In genomic region chr20:34562643-34563042, GRCh38 we compare ENCODE assay signal across 8 cellular contexts. TPM values are rescaled to one million over a fixed set of nuclear protein-coding genes. Genes with fewer than 3 reads are reported as not detected.
DNase-seq lines count a peak whose midpoint lies in the region; ATAC-seq, FAIRE-seq and TF ChIP-seq lines count a peak whose summit lies in the region.

No MANE protein-coding gene starts in this region.

- H3K4me1 Mint-ChIP-seq in astrocyte (ENCODE audit: low read depth, unreplicated experiment) (peaks cover 5% of the 10 kb centered on the region), neural crest cell (peaks cover 36% of the 10 kb centered on the region)

- H3K9me3 Mint-ChIP-seq in astrocyte (ENCODE audit: unreplicated experiment) = no peaks in the 10 kb centered on the region
- no peaks in the 10 kb centered on the region for H3K9me3 Mint-ChIP-seq in neural crest cell

- no peaks in the 10 kb centered on the region for H3K27me3 ChIP-seq in astrocyte (ENCODE audit: insufficient read depth, low read length)

- peaks cover 5% of the 10 kb centered on the region for H3K4me1 ChIP-seq in astrocyte (ENCODE audit: insufficient read depth, low read length)

- H3K27me3 Mint-ChIP-seq in astrocyte (ENCODE audit: low read depth, unreplicated experiment) (peaks cover 3% of the 10 kb centered on the region), neural crest cell (ENCODE audit: low read depth) (no peaks in the 10 kb centered on the region)

- H3K9ac ChIP-seq in astrocyte (ENCODE audit: low read length) = no peak overlapping the region

- no peak overlapping the region for H3K27ac ChIP-seq in astrocyte (ENCODE audit: low read depth, low read length)

- H3K4me2 ChIP-seq in astrocyte (ENCODE audit: low read length) = no peak overlapping the region

- no peaks in the 10 kb centered on the region for H3K79me2 ChIP-seq in astrocyte (ENCODE audit: insufficient read depth, low read length)

- H4K20me1 ChIP-seq in astrocyte (ENCODE audit: insufficient read depth, low read length) = peaks cover 8% of the 10 kb centered on the region

- ATAC-seq in left colon (no peak), GM19035 (IDR thresholded peaks at IDR 0.05; ENCODE audit: unreplicated experiment) (no peak)

- H3K27ac Mint-ChIP-seq in astrocyte (ENCODE audit: unreplicated experiment) (no peak overlapping the region), neural crest cell (ENCODE audit: unreplicated experiment) (no peak overlapping the region)

- H3K36me3 ChIP-seq in astrocyte (ENCODE audit: insufficient read depth, low read length) = no peaks in the 10 kb centered on the region

- DNase-seq in DMS 273 treated with DMSO at 0.1 percent for 48 hours (lab: John Stamatoyannopoulos, UW) (peak; percentile 33), HuH-7.5 (ENCODE audit: low spot score) (peak; percentile 62), astrocyte (ENCODE audit: low read depth) (no peak), neural crest cell (ENCODE audit: low read depth, low spot score) (no peak), left colon (no peak), NCI-H2107 (lab: John Stamatoyannopoulos, UW) (no peak), NCI-H1092 treated with DMSO at 0.1 percent for 48 hours (lab: John Stamatoyannopoulos, UW) (no peak)

- no peak overlapping the region for H3K4me3 Mint-ChIP-seq in astrocyte (ENCODE audit: unreplicated experiment)
- no peak overlapping the region for H3K4me3 Mint-ChIP-seq in neural crest cell

- H3K9me3 ChIP-seq in astrocyte (ENCODE audit: insufficient read depth, low read depth, low read length) = no peaks in the 10 kb centered on the region

- H3K4me3 ChIP-seq in astrocyte (ENCODE audit: insufficient read depth, low read depth, low read length) = no peak overlapping the region

- TF ChIP-seq CTCF in astrocyte (IDR thresholded peaks at IDR 0.05; ENCODE audit: insufficient read depth, low read depth, low read length) = peak; percentile 19
- TF ChIP-seq CTCF in neural crest cell (conservative IDR thresholded peaks at IDR 0.05) = peak; percentile 59

- no peak for FAIRE-seq in astrocyte (lab: Jason Lieb, UNC)

- H2AFZ ChIP-seq in astrocyte (ENCODE audit: low read depth, low read length) = no peak overlapping the region

- H3K36me3 Mint-ChIP-seq in astrocyte (ENCODE audit: low read depth, unreplicated experiment) = peaks cover 2% of the 10 kb centered on the region
- H3K36me3 Mint-ChIP-seq in neural crest cell (ENCODE audit: low read depth) = peaks cover 14% of the 10 kb centered on the region

- intact Hi-C loops in left colon (cut with DNase I, micrococcal nuclease) = no loop called here

RNA-seq across cellular contexts. Expression of gene MAP1LC3A, which starts 4.1 kb away (rescaled TPM):
- total RNA-seq in astrocyte (48.9 and 52.3 TPM in 2 replicates), neural crest cell (17.5 and 17.8 TPM in 2 replicates), left colon (10 to 100 TPM; 42.8 to 47.7 TPM)

RNA-seq across cellular contexts. Expression of gene DYNLRB1, which starts 46.4 kb away (rescaled TPM):
- total RNA-seq in astrocyte (112 and 118 TPM in 2 replicates), neural crest cell (151 and 165 TPM in 2 replicates), left colon (100 to 1,000 TPM; 115 TPM)

Comparison
In these comparisons a context has a peak if more than half of its experiments do, and no peak if none do; other contexts are left out.
1. DNase-seq: peak in DMS 273 treated with DMSO at 0.1 percent for 48 hours (single experiment) and HuH-7.5 (single experiment); none in astrocyte (single experiment), neural crest cell (single experiment), left colon (0 of 2), NCI-H2107 (single experiment) and NCI-H1092 treated with DMSO at 0.1 percent for 48 hours (single experiment).